Comparison of ENCODE assay signal across 12 cellular contexts in genomic region chr6:11494786-11495564, GRCh38. TPM values are rescaled to one million over a fixed set of nuclear protein-coding genes. Genes with fewer than 3 reads are reported as not detected.
DNase-seq lines count a peak whose midpoint lies in the region; ATAC-seq and TF ChIP-seq lines count a peak whose summit lies in the region.
"Had no signal": no experiment of that assay in that cellular context is flagged by ENCODE, and none has a peak within 500 bp of the region (broad histone marks: within the 10 kb centered on the region; RNA-seq: fewer than 3 reads in every experiment).

No MANE protein-coding gene starts in this region.

- H3K9me3 ChIP-seq in heart right ventricle, result no peaks in the 10 kb centered on the region
- H3K9me3 ChIP-seq in OCI-LY1 (ENCODE audit: low read length), result no peaks in the 10 kb centered on the region
- no peaks in the 10 kb centered on the region for H3K9me3 ChIP-seq in hepatocyte (ENCODE audit: low read depth)
- H3K9me3 ChIP-seq in upper lobe of left lung, result no peaks in the 10 kb centered on the region

- DNase-seq in heart right ventricle, result no peak
- DNase-seq in Right ventricle myocardium superior, result no peak
- DNase-seq in hepatocyte (ENCODE audit: low spot score), result no peak
- peak in 1 of 2 donors; percentile 46 for DNase-seq in upper lobe of left lung
- no peak for DNase-seq in NCI-H524 treated with DMSO at 0.1 percent for 48 hours (lab: John Stamatoyannopoulos, UW)
- DNase-seq in GM19238 (ENCODE audit: insufficient read length, low spot score), result no peak
- DNase-seq: activated CD4-positive, alpha-beta T cell treated with anti-CD3 and anti-CD28 coated beads, Interleukin-2, amount 10 ng/mL, durations not matched to agents 24 days and 14 days; NCI-H187 treated with DMSO at 0.1 percent for 48 hours; posterior cingulate gyrus; T-helper 1 cell had no signal

- H3K4me3 ChIP-seq in heart right ventricle (no peak overlapping the region), OCI-LY1 (ENCODE audit: low read depth, low read length, poor library complexity, severe bottlenecking) (no peak overlapping the region), hepatocyte (no peak overlapping the region), upper lobe of left lung (no peak overlapping the region)

- no peaks in the 10 kb centered on the region for H3F3A ChIP-seq in OCI-LY1 (ENCODE audit: insufficient read depth, low read length)

- intact Hi-C loops in heart right ventricle (cut with DNase I), result loop anchor here (1.0 to 10.0 kb wide), 12 partner anchors 82 to 543 kb away; partner anchors contain the start of gene NEDD9 (in 4 of the 10)
- intact Hi-C loops in Right ventricle myocardium superior (cut with DNase I), result loop anchor here (5.0 to 10.0 kb wide), 2 partner anchors 320 to 543 kb away; no protein-coding TSS in a partner anchor

- peak in 1 of 4 donors; percentile 18 for TF ChIP-seq EP300 in upper lobe of left lung (IDR thresholded peaks at IDR 0.05)

- ATAC-seq in heart right ventricle (peak in 7 of 8 donors; percentile 29 to 72 (median 38)), Right ventricle myocardium superior (ENCODE audit: poor library complexity) (no peak), upper lobe of left lung (ENCODE audit: low FRiP score in 2 of 2) (peak; percentile 28 to 55), HG02642 (IDR thresholded peaks at IDR 0.05; ENCODE audit: poor library complexity, unreplicated experiment) (no peak)

- H2AFZ ChIP-seq in OCI-LY1 (ENCODE audit: low read length) (no peak overlapping the region), hepatocyte (no peak overlapping the region)

- H3K27me3 ChIP-seq in heart right ventricle, result peaks cover 0 to 4% (median 0%) of the 10 kb centered on the region in 7 donors
- H3K27me3 ChIP-seq in OCI-LY1 (ENCODE audit: insufficient read depth, low read length), result no peaks in the 10 kb centered on the region
- H3K27me3 ChIP-seq in hepatocyte, result no peaks in the 10 kb centered on the region
- no peaks in the 10 kb centered on the region for H3K27me3 ChIP-seq in upper lobe of left lung

- H3K36me3 ChIP-seq in heart right ventricle (no peaks in the 10 kb centered on the region), OCI-LY1 (ENCODE audit: insufficient read depth, low read length) (no peaks in the 10 kb centered on the region), hepatocyte (replicated peaks; ENCODE audit: insufficient read depth, low read depth) (no peaks in the 10 kb centered on the region), upper lobe of left lung (no peaks in the 10 kb centered on the region)

- no peak for TF ChIP-seq POLR2A in upper lobe of left lung (IDR thresholded peaks at IDR 0.05)

- no peak overlapping the region for H3K9ac ChIP-seq in OCI-LY1 (ENCODE audit: low read length)

- H3K79me2 ChIP-seq in OCI-LY1 (ENCODE audit: insufficient read depth, low read length) (no peaks in the 10 kb centered on the region), hepatocyte (no peaks in the 10 kb centered on the region)

- no peak for TF ChIP-seq CTCF in heart right ventricle (IDR thresholded peaks at IDR 0.05)
- TF ChIP-seq CTCF in OCI-LY1 (IDR thresholded peaks at IDR 0.05; ENCODE audit: low read length), result no peak
- TF ChIP-seq CTCF in hepatocyte (IDR thresholded peaks at IDR 0.05; ENCODE audit: poor library complexity), result no peak
- TF ChIP-seq CTCF in upper lobe of left lung (IDR thresholded peaks at IDR 0.05), result no peak

- H4K20me1 ChIP-seq in OCI-LY1 (ENCODE audit: insufficient read depth, low read length) (no peaks in the 10 kb centered on the region), hepatocyte (ENCODE audit: insufficient read depth, poor library complexity, severe bottlenecking) (no peaks in the 10 kb centered on the region)

- H3K27ac ChIP-seq in heart right ventricle, result no peak overlapping the region
- H3K27ac ChIP-seq in OCI-LY1 (ENCODE audit: low read depth, low read length, poor library complexity, severe bottlenecking), result peak overlapping the region; percentile 35
- peak overlapping the region; percentile 48 for H3K27ac ChIP-seq in hepatocyte
- peak overlapping the region in 3 of 4 donors; percentile 60 to 77 (median 70) for H3K27ac ChIP-seq in upper lobe of left lung

- no peaks in the 10 kb centered on the region for H3K9me2 ChIP-seq in OCI-LY1 (ENCODE audit: low read depth, low read length)
- H3K9me2 ChIP-seq in hepatocyte (replicated peaks; ENCODE audit: insufficient read depth), result no peaks in the 10 kb centered on the region

- 56% methylated on average over 6 of the region's 6 CpGs for WGBS in heart right ventricle, 2 donors
- WGBS in hepatocyte (ENCODE audit: low lambda C conversion rate, missing lambda C conversion rate), result 83% methylated on average over 6 of the region's 6 CpGs
- 59 to 81% methylated on average over 5 to 6 of the region's 6 CpGs for WGBS in upper lobe of left lung, 2 donors

- H3K4me1 ChIP-seq in heart right ventricle, result peaks cover 0 to 32% (median 10%) of the 10 kb centered on the region in 9 donors
- H3K4me1 ChIP-seq in OCI-LY1 (ENCODE audit: insufficient read depth, low read length, severe bottlenecking), result peaks cover 44% of the 10 kb centered on the region
- peaks cover 12% of the 10 kb centered on the region for H3K4me1 ChIP-seq in hepatocyte (ENCODE audit: insufficient read depth)
- peaks cover 14 to 30% (median 22%) of the 10 kb centered on the region in 4 donors for H3K4me1 ChIP-seq in upper lobe of left lung

- H3K4me2 ChIP-seq in OCI-LY1 (ENCODE audit: low read length) (no peak overlapping the region), hepatocyte (no peak overlapping the region)

RNA-seq across cellular contexts. Expression of gene TMEM170B, which starts 42.6 kb away (rescaled TPM):
- total RNA-seq in heart right ventricle (1 to 10 TPM; 3.3 to 5.3 (median 4.3) TPM), Right ventricle myocardium superior (4.5 TPM), hepatocyte (5.1 and 6.5 TPM in 2 replicates), upper lobe of left lung (10 to 100 TPM in 1 of 6 donors, 1 to 10 TPM in 5; 3.0 to 12.9 (median 6.0) TPM)
- polyA plus RNA-seq in heart right ventricle (1 to 10 TPM; 1.3 TPM), hepatocyte (0.82 and 1.4 TPM in 2 replicates)

Comparison
In these comparisons a context has a peak if more than half of its experiments do, and no peak if none do; other contexts are left out.
1. ATAC-seq: peak in heart right ventricle (7 of 8) and upper lobe of left lung (2 of 2); none in Right ventricle myocardium superior (single experiment) and HG02642 (single experiment).
2. H3K27ac ChIP-seq: peak in OCI-LY1 (single experiment), hepatocyte (single experiment) and upper lobe of left lung (3 of 4); none in heart right ventricle (0 of 10).